ENCODE assay signal across 1 cellular context in genomic region chr13:110731072-110731471, GRCh38.
TF ChIP-seq lines count a peak whose summit lies in the region.

No MANE protein-coding gene starts in this region.

TF ChIP-seq in IMR-90, 13 proteins besides CTCF, POLR2A, EP300 and RAD21:
- TF ChIP-seq RFX5 (IDR thresholded peaks at IDR 0.05; ENCODE audit: low read depth, low read length): no peak
